In genomic region chr13:27466513-27466912, GRCh38 we compare ENCODE assay signal across 19 cellular contexts. TPM values are rescaled to one million over a fixed set of nuclear protein-coding genes. Genes with fewer than 3 reads are reported as not detected.
DNase-seq lines count a peak whose midpoint lies in the region; ATAC-seq, FAIRE-seq and TF ChIP-seq lines count a peak whose summit lies in the region.
"Had no signal": no experiment of that assay in that cellular context is flagged by ENCODE, and none has a peak within 500 bp of the region (broad histone marks: within the 10 kb centered on the region; RNA-seq: fewer than 3 reads in every experiment).

No MANE protein-coding gene starts in this region.

- in situ Hi-C loops in HepG2 (cut with HindIII; ENCODE audit: extremely low pct_ligation_motif_present, low pct_unique_long_range_greater_than_20kb) = no loop called here

- no peaks in the 10 kb centered on the region for H3K36me3 Mint-ChIP-seq in T-helper 17 cell (ENCODE audit: low read depth)
- H3K36me3 Mint-ChIP-seq: CD4-positive, CD25-positive, alpha-beta regulatory T cell; natural killer cell had no signal

- POLR2A ChIA-PET in HepG2 (lab: Yijun Ruan, JAX) = no interaction called here

- no peak overlapping the region for H3K4me3 Mint-ChIP-seq in T-helper 17 cell
- H3K4me3 Mint-ChIP-seq: natural killer cell, WTC11 had no signal

- H3K14ac ChIP-seq in mesenchymal stem cell (ENCODE audit: low read length in 2 of 2) = no peak overlapping the region

- no TSS peak for BruUV-seq in HepG2 (replicated peaks; lab: Mats Ljungman, UMichigan)

- TF ChIP-seq POLR2A in HepG2 (IDR thresholded peaks at IDR 0.05; ENCODE audit: insufficient read depth in 1 of 2, low read depth in 2 of 2, low read length in 2 of 2) (no peak), right lobe of liver (IDR thresholded peaks at IDR 0.05) (no peak), H54 (IDR thresholded peaks at IDR 0.05; ENCODE audit: low read depth, low read length) (no peak)

- H3K23ac ChIP-seq in mesenchymal stem cell (ENCODE audit: low read length in 2 of 2) = no peak overlapping the region

- H3K4ac ChIP-seq in mesenchymal stem cell (ENCODE audit: low read depth in 1 of 2, low read length in 2 of 2) = no peak overlapping the region

- H3K18ac ChIP-seq in mesenchymal stem cell (ENCODE audit: low read depth in 1 of 2, low read length in 2 of 2) = no peak overlapping the region

- H3K27me3 Mint-ChIP-seq in T-helper 17 cell = no peaks in the 10 kb centered on the region

- peak overlapping the region; percentile 57 for H3K27ac Mint-ChIP-seq in T-helper 17 cell
- H3K27ac Mint-ChIP-seq: CD4-positive, CD25-positive, alpha-beta regulatory T cell; natural killer cell; WTC11 had no signal

- no peak overlapping the region for H2BK12ac ChIP-seq in mesenchymal stem cell (ENCODE audit: low read length in 2 of 2)

- no peak overlapping the region for H4K8ac ChIP-seq in mesenchymal stem cell (ENCODE audit: low read length)

- H2BK15ac ChIP-seq in mesenchymal stem cell (ENCODE audit: low read depth, poor library complexity, severe bottlenecking) = no peak overlapping the region

- H2AFZ ChIP-seq in HepG2 (ENCODE audit: low read length) = no peak overlapping the region
- H2AFZ ChIP-seq in mesenchymal stem cell (ENCODE audit: low read depth, low read length) = no peak overlapping the region

- 3% methylated on average over 3 of the region's 3 CpGs for WGBS in HepG2 (ENCODE audit: low lambda C conversion rate)
- WGBS in right lobe of liver (ENCODE audit: insufficient coverage, low coverage, low lambda C conversion rate, missing lambda C conversion rate) = 32% methylated on average over 3 of the region's 3 CpGs
- WGBS in mesenchymal stem cell = 53% methylated on average over 3 of the region's 3 CpGs

- H3K27me3 ChIP-seq in HepG2 (ENCODE audit: control insufficient read depth in 1 of 2, insufficient read depth in 2 of 2, low read length in 2 of 2) (peaks cover 0 to 2% of the 10 kb centered on the region in 2 experiments; a peak in 2 of 5 replicates), right lobe of liver (no peaks in the 10 kb centered on the region), mesenchymal stem cell (ENCODE audit: control insufficient read depth in 1 of 2, insufficient read depth in 1 of 2, low read length in 2 of 2) (peaks cover 12 to 25% of the 10 kb centered on the region in 2 experiments)

- no peak overlapping the region for H3K9ac ChIP-seq in HepG2 (ENCODE audit: insufficient read depth, low read depth, low read length)
- no peak overlapping the region for H3K9ac ChIP-seq in mesenchymal stem cell (ENCODE audit: low read length)

- H2BK120ac ChIP-seq in mesenchymal stem cell (ENCODE audit: low read depth, low read length) = no peak overlapping the region

- TF ChIP-seq RAD21 in HepG2 (CRISPR knock-in tag; IDR thresholded peaks at IDR 0.05) = no peak

- FAIRE-seq in HepG2 (lab: Jason Lieb, UNC) (no peak), H54 (lab: Jason Lieb, UNC) (no peak)
- FAIRE-seq: G401.6, GM18507 had no signal

- no peak overlapping the region for H3K27ac ChIP-seq in HepG2 (ENCODE audit: extremely low read length, insufficient read depth, low read length)
- H3K27ac ChIP-seq in right lobe of liver = no peak overlapping the region
- no peak overlapping the region for H3K27ac ChIP-seq in mesenchymal stem cell (ENCODE audit: low read length, poor library complexity, severe bottlenecking)

- H2AK5ac ChIP-seq in mesenchymal stem cell (ENCODE audit: low read length, severe bottlenecking) = no peak overlapping the region

- H3K36me3 ChIP-seq in HepG2 (replicated peaks in 1 of 2; ENCODE audit: control insufficient read depth in 1 of 2, insufficient read depth in 2 of 2, low read length in 2 of 2) = no peaks in the 10 kb centered on the region
- no peaks in the 10 kb centered on the region for H3K36me3 ChIP-seq in right lobe of liver
- no peaks in the 10 kb centered on the region for H3K36me3 ChIP-seq in mesenchymal stem cell (ENCODE audit: control insufficient read depth in 1 of 2, insufficient read depth in 2 of 2, low read depth in 1 of 2, low read length in 2 of 2)

- peak overlapping the region; percentile 15 for H4K91ac ChIP-seq in mesenchymal stem cell (ENCODE audit: low read length)

- CTCF ChIA-PET in HepG2 (lab: Yijun Ruan, JAX; ENCODE audit: low intra/inter-chr PET ratio, low total read pairs) = no interaction called here

- TF ChIP-seq EP300 in HepG2 (IDR thresholded peaks at IDR 0.05; ENCODE audit: low read depth in 2 of 2, low read length in 2 of 2) (no peak), HepG2 (CRISPR knock-in tag; IDR thresholded peaks at IDR 0.05; ENCODE audit: borderline replicate concordance) (no peak)

- TF ChIP-seq CTCF in HepG2 (CRISPR knock-in tag; IDR thresholded peaks at IDR 0.05) (no peak), right lobe of liver (IDR thresholded peaks at IDR 0.05) (no peak)

- no peaks in the 10 kb centered on the region for H4K20me1 ChIP-seq in HepG2 (ENCODE audit: insufficient read depth, low read length)

- no peak overlapping the region for H2BK5ac ChIP-seq in mesenchymal stem cell (ENCODE audit: low read depth, low read length, poor library complexity, severe bottlenecking)

- H3K4me3 ChIP-seq in HepG2 (replicated peaks in 1 of 3; ENCODE audit: insufficient read depth in 1 of 3, low read depth in 2 of 3, low read length in 3 of 3) (no peak overlapping the region), right lobe of liver (no peak overlapping the region), mesenchymal stem cell (ENCODE audit: insufficient read depth in 1 of 2, low read depth in 1 of 2, low read length in 2 of 2) (no peak overlapping the region)

- DNase-seq in HepG2 (ENCODE audit: low spot score) (no peak), right lobe of liver (no peak), T-helper 17 cell (no peak), mesenchymal stem cell (no peak), H54 (ENCODE audit: insufficient read length, low spot score) (no peak)
- DNase-seq: activated CD4-positive, alpha-beta T cell treated with anti-CD3 and anti-CD28 coated beads, Interleukin-2, amount 50 U/mL, for 4 hours; activated CD8-positive, alpha-beta memory T cell treated with anti-CD3 and anti-CD28 coated beads, Interleukin-2, amount 50 U/mL, for 48 hours; activated effector memory CD4-positive, alpha-beta T cell treated with Interleukin-2 at 50 U/mL for 16 hours; CD4-positive, CD25-positive, alpha-beta regulatory T cell; left colon; natural killer cell; NCI-H1048; NCI-H2029; T-helper 9 cell had no signal

- intact Hi-C loops in HepG2 (cut with micrococcal nuclease; ENCODE audit: unreplicated experiment) = no loop called here
- intact Hi-C loops in right lobe of liver (cut with DNase I) = no loop called here

- no peak overlapping the region for H3K4me2 ChIP-seq in HepG2 (ENCODE audit: low read depth, low read length)
- no peak overlapping the region for H3K4me2 ChIP-seq in mesenchymal stem cell (ENCODE audit: low read length, poor library complexity, severe bottlenecking)

- no peaks in the 10 kb centered on the region for H3K79me1 ChIP-seq in mesenchymal stem cell (replicated peaks; ENCODE audit: low read length, poor library complexity, severe bottlenecking)

- peaks cover 5% of the 10 kb centered on the region for H3K4me1 Mint-ChIP-seq in T-helper 17 cell
- H3K4me1 Mint-ChIP-seq: WTC11 had no signal

- peaks cover 14% of the 10 kb centered on the region for H3K4me1 ChIP-seq in HepG2 (ENCODE audit: insufficient read depth, low read length)
- H3K4me1 ChIP-seq in right lobe of liver = no peaks in the 10 kb centered on the region
- no peaks in the 10 kb centered on the region for H3K4me1 ChIP-seq in mesenchymal stem cell (ENCODE audit: control insufficient read depth, insufficient read depth, low read depth, low read length)

- ATAC-seq in HepG2 (no peak), right lobe of liver (no peak), T-helper 17 cell (no peak), HG03565 (IDR thresholded peaks at IDR 0.05; ENCODE audit: unreplicated experiment) (no peak), HG03378 (IDR thresholded peaks at IDR 0.05; ENCODE audit: unreplicated experiment) (no peak)
- ATAC-seq: left colon, natural killer cell, WTC11 had no signal

- H3K79me2 ChIP-seq in HepG2 (ENCODE audit: insufficient read depth, low read length) = no peaks in the 10 kb centered on the region

- H3K9me3 ChIP-seq in HepG2 (ENCODE audit: low read length) (no peaks in the 10 kb centered on the region), right lobe of liver (no peaks in the 10 kb centered on the region), T-helper 17 cell (ENCODE audit: control insufficient read depth, low read length, poor library complexity, severe bottlenecking) (no peaks in the 10 kb centered on the region), mesenchymal stem cell (ENCODE audit: control insufficient read depth, low read length) (no peaks in the 10 kb centered on the region)

RNA-seq across cellular contexts. Expression of gene MTIF3, which starts 16.1 kb away (rescaled TPM):
- 40.6 and 59.2 TPM in 2 replicates for total RNA-seq in HepG2 (2016; rRNA removed; fragmentation: Illumina TruSeq; extraction: Trizol)
- 23.2 and 29.0 TPM in 2 replicates for total RNA-seq in HepG2 (2016; cell fraction: cytosol; rRNA removed; fragmentation: Illumina TruSeq; extraction: Trizol; ENCODE audit: low read depth)
- total RNA-seq in HepG2 (2016; cell fraction: insoluble cytoplasmic fraction; rRNA removed; fragmentation: Illumina TruSeq; extraction: Trizol) = 41.6 and 55.7 TPM in 2 replicates
- 47.8 and 50.6 TPM in 2 replicates for total RNA-seq in HepG2 (2016; cell fraction: membrane; rRNA removed; fragmentation: Illumina TruSeq; extraction: Trizol)
- 17.9 and 23.1 TPM in 2 replicates for total RNA-seq in HepG2 (2016; cell fraction: nucleus; rRNA removed; fragmentation: Illumina TruSeq; extraction: Trizol)
- polyA plus RNA-seq in HepG2 (2011; rRNA removed) = 24.6 and 33.7 TPM in 2 replicates
- polyA plus RNA-seq in HepG2 (2011; cell fraction: cytosol; rRNA removed) = 20.9 and 29.7 TPM in 2 replicates
- 16.6 and 28.3 TPM in 2 replicates for polyA plus RNA-seq in HepG2 (2011; cell fraction: nucleus; rRNA removed)
- polyA plus RNA-seq in HepG2 (2012) = 31.1 and 36.0 TPM in 2 replicates
- 33.6 and 40.0 TPM in 2 replicates for polyA plus RNA-seq in HepG2 (2016; cell fraction: cytosol; fragmentation: Illumina TruSeq; extraction: Trizol; ENCODE audit: low read depth)
- polyA plus RNA-seq in HepG2 (2016; cell fraction: insoluble cytoplasmic fraction; fragmentation: Illumina TruSeq; extraction: Trizol; ENCODE audit: low read depth) = 68.6 and 71.5 TPM in 2 replicates
- polyA plus RNA-seq in HepG2 (2016; cell fraction: membrane; fragmentation: Illumina TruSeq; extraction: Trizol; ENCODE audit: low read depth) = 44.5 and 54.2 TPM in 2 replicates
- 38.5 and 43.8 TPM in 2 replicates for polyA plus RNA-seq in HepG2 (2016; cell fraction: nucleus; fragmentation: Illumina TruSeq; extraction: Trizol; ENCODE audit: insufficient read depth, low read depth)
- 3.4 and 7.8 TPM in 2 replicates for polyA minus RNA-seq in HepG2 (2011; rRNA and poly(A)+ RNA removed; ENCODE audit: low replicate concordance)
- polyA minus RNA-seq in HepG2 (2011; cell fraction: cytosol; rRNA and poly(A)+ RNA removed) = 7.6 and 10.5 TPM in 2 replicates
- 16.4 and 20.8 TPM in 2 replicates for polyA minus RNA-seq in HepG2 (2011; cell fraction: nucleus; rRNA and poly(A)+ RNA removed)
- 10 to 100 TPM; 26.5 to 46.0 (median 32.0) TPM for total RNA-seq in right lobe of liver
- 10 to 100 TPM; 33.2 to 38.3 TPM for total RNA-seq in T-helper 17 cell
- 104 TPM for polyA plus RNA-seq in mesenchymal stem cell (2013, experiment 1 of 2)
- polyA plus RNA-seq in mesenchymal stem cell (2013, experiment 2 of 2) = 101 TPM

RNA-seq across cellular contexts. Expression of gene GTF3A, which starts 42.1 kb away (rescaled TPM):
- total RNA-seq in HepG2 (2016; rRNA removed; fragmentation: Illumina TruSeq; extraction: Trizol) (122 and 176 TPM in 2 replicates), right lobe of liver (100 to 1,000 TPM in 2 of 6 experiments, 10 to 100 TPM in 4; 50.2 to 216 (median 64.9) TPM), T-helper 17 cell (100 to 1,000 TPM; 164 to 171 TPM)
- 1,005 and 1,074 TPM in 2 replicates for total RNA-seq in HepG2 (2016; cell fraction: cytosol; rRNA removed; fragmentation: Illumina TruSeq; extraction: Trizol; ENCODE audit: low read depth)
- total RNA-seq in HepG2 (2016; cell fraction: insoluble cytoplasmic fraction; rRNA removed; fragmentation: Illumina TruSeq; extraction: Trizol) = 110 and 173 TPM in 2 replicates
- total RNA-seq in HepG2 (2016; cell fraction: membrane; rRNA removed; fragmentation: Illumina TruSeq; extraction: Trizol) = 817 and 824 TPM in 2 replicates
- total RNA-seq in HepG2 (2016; cell fraction: nucleus; rRNA removed; fragmentation: Illumina TruSeq; extraction: Trizol) = 71.9 and 77.8 TPM in 2 replicates
- 36.0 and 42.1 TPM in 2 replicates for polyA plus RNA-seq in HepG2 (2011; rRNA removed)
- 36.5 and 39.7 TPM in 2 replicates for polyA plus RNA-seq in HepG2 (2011; cell fraction: cytosol; rRNA removed)
- 30.0 and 32.8 TPM in 2 replicates for polyA plus RNA-seq in HepG2 (2011; cell fraction: nucleus; rRNA removed)
- 67.4 and 79.3 TPM in 2 replicates for polyA plus RNA-seq in HepG2 (2012)
- polyA plus RNA-seq in HepG2 (2016; cell fraction: cytosol; fragmentation: Illumina TruSeq; extraction: Trizol; ENCODE audit: low read depth) = 1,318 and 1,338 TPM in 2 replicates
- 121 and 126 TPM in 2 replicates for polyA plus RNA-seq in HepG2 (2016; cell fraction: insoluble cytoplasmic fraction; fragmentation: Illumina TruSeq; extraction: Trizol; ENCODE audit: low read depth)
- polyA plus RNA-seq in HepG2 (2016; cell fraction: membrane; fragmentation: Illumina TruSeq; extraction: Trizol; ENCODE audit: low read depth) = 873 and 884 TPM in 2 replicates
- 118 and 129 TPM in 2 replicates for polyA plus RNA-seq in HepG2 (2016; cell fraction: nucleus; fragmentation: Illumina TruSeq; extraction: Trizol; ENCODE audit: insufficient read depth, low read depth)
- polyA minus RNA-seq in HepG2 (2011; rRNA and poly(A)+ RNA removed; ENCODE audit: low replicate concordance) = 25.1 and 47.9 TPM in 2 replicates
- polyA minus RNA-seq in HepG2 (2011; cell fraction: cytosol; rRNA and poly(A)+ RNA removed) = 16.9 and 22.6 TPM in 2 replicates
- 16.4 and 20.8 TPM in 2 replicates for polyA minus RNA-seq in HepG2 (2011; cell fraction: nucleus; rRNA and poly(A)+ RNA removed)
- polyA plus RNA-seq in mesenchymal stem cell (2013, experiment 1 of 2) = 106 TPM
- 107 TPM for polyA plus RNA-seq in mesenchymal stem cell (2013, experiment 2 of 2)
